ENCODE assay signal across 18 cellular contexts in genomic region chr5:80867233-80867632, GRCh38.
A peak's percentile ranks its signal among the peaks of the same experiment; 100 is the strongest.
DNase-seq lines count a peak whose midpoint lies in the region; ATAC-seq and TF ChIP-seq lines count a peak whose summit lies in the region.
"Had no signal": no experiment of that assay in that cellular context is flagged by ENCODE, and none has a peak within 500 bp of the region (broad histone marks: within the 10 kb centered on the region; RNA-seq: fewer than 3 reads in every experiment).

No MANE protein-coding gene starts in this region.

- H3K27ac Mint-ChIP-seq in MCF 10A (ENCODE audit: low read depth, unreplicated experiment), result no peak overlapping the region

- H3K4me1 Mint-ChIP-seq in MCF 10A (ENCODE audit: insufficient read depth, unreplicated experiment), result peaks cover 18% of the 10 kb centered on the region

- H3K36me3 ChIP-seq in breast epithelium (no peaks in the 10 kb centered on the region), tibial nerve (peaks cover 0 to 28% (median 0%) of the 10 kb centered on the region in 3 donors)

- TF ChIP-seq EP300 in tibial nerve (IDR thresholded peaks at IDR 0.05), result no peak

- H3K4me3 ChIP-seq in breast epithelium (no peak overlapping the region), fibroblast of pulmonary artery (replicated peaks; ENCODE audit: low read depth, low read length) (no peak overlapping the region), tibial nerve (no peak overlapping the region)
- H3K4me3 ChIP-seq: K562 had no signal

- H3K27me3 ChIP-seq in breast epithelium (no peaks in the 10 kb centered on the region), tibial nerve (no peaks in the 10 kb centered on the region)

- no peaks in the 10 kb centered on the region for H3K9me3 Mint-ChIP-seq in MCF 10A (ENCODE audit: unreplicated experiment)
- H3K9me3 Mint-ChIP-seq: neural crest cell; T-helper 2 cell treated with Interferon-gamma antibody and Interleukin-4, amounts not matched to agents 5 μg/mL and 100 μg/mL, for 36 hours had no signal

- no peak overlapping the region for H3K4me3 Mint-ChIP-seq in MCF 10A (ENCODE audit: unreplicated experiment)
- H3K4me3 Mint-ChIP-seq: neural crest cell; T-helper 2 cell treated with Interferon-gamma antibody and Interleukin-4, amounts not matched to agents 5 μg/mL and 100 μg/mL, for 36 hours had no signal

- POLR2A ChIA-PET in MCF 10A (lab: Yijun Ruan, JAX), result no interaction called here

- BruUV-seq in MCF 10A (replicated peaks; lab: Mats Ljungman, UMichigan), result no TSS peak

- ATAC-seq in GM21825 (IDR thresholded peaks at IDR 0.05; ENCODE audit: unreplicated experiment) (no peak), GM19351 (IDR thresholded peaks at IDR 0.05; ENCODE audit: unreplicated experiment) (no peak)
- ATAC-seq: K562 had no signal

- TF ChIP-seq CTCF in MCF 10A (IDR thresholded peaks at IDR 0.05; ENCODE audit: unreplicated experiment) (no peak), breast epithelium (IDR thresholded peaks at IDR 0.05) (no peak), fibroblast of pulmonary artery (IDR thresholded peaks at IDR 0.05; ENCODE audit: low read length, missing control alignments) (no peak), tibial nerve (IDR thresholded peaks at IDR 0.05) (no peak)

- no peaks in the 10 kb centered on the region for H3K27me3 Mint-ChIP-seq in MCF 10A (ENCODE audit: insufficient read depth, unreplicated experiment)

- DNase-seq in MCF 10A (ENCODE audit: unreplicated experiment) (peak; percentile 26), breast epithelium (ENCODE audit: low spot score in 2 of 2) (no peak), SK-MEL-5 (ENCODE audit: low read depth, low spot score) (peak; percentile 35), fibroblast of pulmonary artery (ENCODE audit: low read depth) (peak; percentile 58), NK-92 (lab: John Stamatoyannopoulos, UW; ENCODE audit: unreplicated experiment) (no peak), tibial nerve (ENCODE audit: low spot score in 2 of 2) (no peak)
- DNase-seq: activated T-cell treated with anti-CD3 and anti-CD28 coated beads for 4 hours, anterior cingulate cortex, head of caudate nucleus, NCI-H1417, NCI-H2171 treated with DMSO at 0.1 percent for 48 hours, Right ventricle myocardium superior had no signal

- H3K9me3 ChIP-seq in breast epithelium, result no peaks in the 10 kb centered on the region
- no peaks in the 10 kb centered on the region for H3K9me3 ChIP-seq in tibial nerve

- intact Hi-C loops in MCF 10A (cut with micrococcal nuclease), result no loop called here
- intact Hi-C loops in breast epithelium (cut with DNase I; ENCODE audit: low total_unique reads), result no loop called here

- H3K27ac ChIP-seq in breast epithelium (no peak overlapping the region), tibial nerve (no peak overlapping the region)
- H3K27ac ChIP-seq: HL-60 had no signal

- H3K36me3 Mint-ChIP-seq in MCF 10A (ENCODE audit: insufficient read depth, unreplicated experiment), result peaks cover 10% of the 10 kb centered on the region

- H3K4me1 ChIP-seq in breast epithelium (no peaks in the 10 kb centered on the region), tibial nerve (no peaks in the 10 kb centered on the region)

- in situ Hi-C loops in SK-MEL-5 (cut with HindIII; ENCODE audit: low pct_unique_long_range_greater_than_20kb, low sequenced_read_pairs), result no loop called here

- TF ChIP-seq POLR2A in breast epithelium (IDR thresholded peaks at IDR 0.05), result no peak
- no peak for TF ChIP-seq POLR2A in tibial nerve (IDR thresholded peaks at IDR 0.05)

- CTCF ChIA-PET in MCF 10A (lab: Yijun Ruan, JAX), result interaction anchor here (0.8 kb wide), 1 partner anchor 23 kb away, joined by 3 read pairs; no protein-coding TSS in a partner anchor

Comparison
In these comparisons a context has a peak if more than half of its experiments do, and no peak if none do; other contexts are left out.
1. DNase-seq: peak in MCF 10A (single experiment), SK-MEL-5 (single experiment) and fibroblast of pulmonary artery (single experiment); none in breast epithelium (0 of 2), NK-92 (single experiment) and tibial nerve (0 of 2).